Comparison of ENCODE assay signal across 22 cellular contexts in the genomic region with DNA sequence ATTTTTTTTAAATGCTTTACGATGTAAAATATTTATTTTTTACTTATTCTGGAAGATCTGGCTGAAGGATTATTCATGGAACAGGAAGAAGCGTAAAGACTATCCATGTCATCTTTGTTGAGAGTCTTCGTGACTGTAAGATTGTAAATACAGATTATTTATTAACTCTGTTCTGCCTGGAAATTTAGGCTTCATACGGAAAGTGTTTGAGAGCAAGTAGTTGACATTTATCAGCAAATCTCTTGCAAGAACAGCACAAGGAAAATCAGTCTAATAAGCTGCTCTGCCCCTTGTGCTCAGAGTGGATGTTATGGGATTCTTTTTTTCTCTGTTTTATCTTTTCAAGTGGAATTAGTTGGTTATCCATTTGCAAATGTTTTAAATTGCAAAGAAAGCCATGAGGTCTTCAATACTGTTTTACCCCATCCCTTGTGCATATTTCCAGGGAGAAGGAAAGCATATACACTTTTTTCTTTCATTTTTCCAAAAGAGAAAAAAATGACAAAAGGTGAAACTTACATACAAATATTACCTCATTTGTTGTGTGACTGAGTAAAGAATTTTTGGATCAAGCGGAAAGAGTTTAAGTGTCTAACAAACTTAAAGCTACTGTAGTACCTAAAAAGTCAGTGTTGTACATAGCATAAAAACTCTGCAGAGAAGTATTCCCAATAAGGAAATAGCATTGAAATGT. TPM values are rescaled to one million over a fixed set of nuclear protein-coding genes. Genes with fewer than 3 reads are reported as not detected.
A peak's percentile ranks its signal among the peaks of the same experiment; 100 is the strongest.
DNase-seq lines count a peak whose midpoint lies in the region; ATAC-seq, FAIRE-seq and TF ChIP-seq lines count a peak whose summit lies in the region.
"Had no signal": no experiment of that assay in that cellular context is flagged by ENCODE, and none has a peak within 500 bp of the region (broad histone marks: within the 10 kb centered on the region; RNA-seq: fewer than 3 reads in every experiment).

No MANE protein-coding gene starts in this region.

- no peak overlapping the region for H3K27ac Mint-ChIP-seq in T-helper 2 cell treated with Interferon-gamma antibody and Interleukin-4, amounts not matched to agents 5 μg/mL and 100 μg/mL, for 36 hours
- H3K27ac Mint-ChIP-seq: activated B cell treated with CpG ODN at 0.5 μM for 24 hours; stimulated activated effector memory CD8-positive, alpha-beta T cell treated with anti-CD3 and anti-CD28 coated beads, Interleukin-12 subunit alpha, Interleukin-12 subunit beta, amount 100 ng/mL, for 72 hours; type B pancreatic cell had no signal

- no peak for ATAC-seq in Right ventricle myocardium superior (ENCODE audit: poor library complexity)
- no peak for ATAC-seq in HG03196 (IDR thresholded peaks at IDR 0.05; ENCODE audit: unreplicated experiment)
- ATAC-seq: esophagus mucosa; left lobe of liver; stimulated activated effector memory CD8-positive, alpha-beta T cell treated with anti-CD3 and anti-CD28 coated beads, Interleukin-12 subunit alpha, Interleukin-12 subunit beta, amount 100 ng/mL, for 72 hours had no signal

- H3K27ac ChIP-seq in cardiac muscle cell (peak overlapping the region; percentile 40), keratinocyte (ENCODE audit: control insufficient read depth, insufficient read depth, low read length) (no peak overlapping the region)
- H3K27ac ChIP-seq: KMS-11, spleen had no signal

- peaks cover 33% of the 10 kb centered on the region for H4K20me1 ChIP-seq in keratinocyte (ENCODE audit: control insufficient read depth, extremely low read depth, insufficient read depth, low read length)

- dilution Hi-C loops in keratinocyte (cut with MboI; ENCODE audit: extremely low pct_ligation_motif_present, low sequenced_read_pairs) = no loop called here

- H3K4me3 ChIP-seq in cardiac muscle cell = no peak overlapping the region
- no peak overlapping the region for H3K4me3 ChIP-seq in keratinocyte (ENCODE audit: control insufficient read depth in 2 of 3, extremely low read depth in 1 of 3, insufficient read depth in 2 of 3, low read depth in 1 of 3, low read length in 3 of 3)
- H3K4me3 ChIP-seq: spleen had no signal

- peaks cover 3% of the 10 kb centered on the region for H3K4me1 Mint-ChIP-seq in T-helper 2 cell treated with Interferon-gamma antibody and Interleukin-4, amounts not matched to agents 5 μg/mL and 100 μg/mL, for 36 hours (ENCODE audit: low read depth)
- H3K4me1 Mint-ChIP-seq: activated B cell treated with CpG ODN at 0.5 μM for 24 hours had no signal

- no peaks in the 10 kb centered on the region for H3K9me3 Mint-ChIP-seq in T-helper 2 cell treated with Interferon-gamma antibody and Interleukin-4, amounts not matched to agents 5 μg/mL and 100 μg/mL, for 36 hours
- H3K9me3 Mint-ChIP-seq: activated B cell treated with CpG ODN at 0.5 μM for 24 hours; stimulated activated effector memory CD8-positive, alpha-beta T cell treated with anti-CD3 and anti-CD28 coated beads, Interleukin-12 subunit alpha, Interleukin-12 subunit beta, amount 100 ng/mL, for 72 hours; type B pancreatic cell had no signal

- intact Hi-C loops in Right ventricle myocardium superior (cut with DNase I) = no loop called here

- no peaks in the 10 kb centered on the region for H3K79me2 ChIP-seq in keratinocyte (ENCODE audit: control insufficient read depth, insufficient read depth, low read length)

- FAIRE-seq in keratinocyte (lab: Jason Lieb, UNC) = no peak
- FAIRE-seq: GM12891 had no signal

- H3K27me3 Mint-ChIP-seq in T-helper 2 cell treated with Interferon-gamma antibody and Interleukin-4, amounts not matched to agents 5 μg/mL and 100 μg/mL, for 36 hours (ENCODE audit: low read depth) = peaks cover 20% of the 10 kb centered on the region

- no peaks in the 10 kb centered on the region for H3K36me3 Mint-ChIP-seq in T-helper 2 cell treated with Interferon-gamma antibody and Interleukin-4, amounts not matched to agents 5 μg/mL and 100 μg/mL, for 36 hours (ENCODE audit: low read depth)

- H3K27me3 ChIP-seq in cardiac muscle cell (no peaks in the 10 kb centered on the region), keratinocyte (ENCODE audit: control insufficient read depth, extremely low read depth, insufficient read depth, low read length) (no peaks in the 10 kb centered on the region)
- H3K27me3 ChIP-seq: spleen had no signal

- H3K9ac ChIP-seq in keratinocyte (ENCODE audit: control insufficient read depth, extremely low read depth, insufficient read depth, low read length) = no peak overlapping the region
- H3K9ac ChIP-seq: KMS-11 had no signal

- H3K4me1 ChIP-seq in cardiac muscle cell (ENCODE audit: low read depth) = peaks cover 3% of the 10 kb centered on the region
- no peaks in the 10 kb centered on the region for H3K4me1 ChIP-seq in keratinocyte (ENCODE audit: control insufficient read depth, extremely low read depth, insufficient read depth, low read length)

- TF ChIP-seq CTCF in cardiac muscle cell (IDR thresholded peaks at IDR 0.05; ENCODE audit: low read depth, low read length) (no peak), keratinocyte (optimal IDR thresholded peaks at IDR 0.05 in 1 of 3, IDR thresholded peaks at IDR 0.05 in 1 of 3, conservative IDR thresholded peaks at IDR 0.05 in 1 of 3; ENCODE audit: extremely low read depth in 1 of 3, insufficient read depth in 2 of 3, low read length in 3 of 3) (no peak)

- H3K4me3 Mint-ChIP-seq in T-helper 2 cell treated with Interferon-gamma antibody and Interleukin-4, amounts not matched to agents 5 μg/mL and 100 μg/mL, for 36 hours = no peak overlapping the region
- H3K4me3 Mint-ChIP-seq: activated B cell treated with CpG ODN at 0.5 μM for 24 hours; stimulated activated effector memory CD8-positive, alpha-beta T cell treated with anti-CD3 and anti-CD28 coated beads, Interleukin-12 subunit alpha, Interleukin-12 subunit beta, amount 100 ng/mL, for 72 hours; type B pancreatic cell had no signal

- peaks cover 52% of the 10 kb centered on the region for H3K36me3 ChIP-seq in cardiac muscle cell
- H3K36me3 ChIP-seq in keratinocyte (ENCODE audit: control insufficient read depth in 2 of 2, extremely low read depth in 1 of 2, insufficient read depth in 2 of 2, low read length in 2 of 2) = peaks cover 18 to 32% of the 10 kb centered on the region in 2 experiments

- H3K4me2 ChIP-seq in keratinocyte (ENCODE audit: control insufficient read depth, extremely low read depth, insufficient read depth, low read depth, low read length) = no peak overlapping the region
- H3K4me2 ChIP-seq: KMS-11 had no signal

- H2AFZ ChIP-seq in keratinocyte (ENCODE audit: control insufficient read depth, low read length) = no peak overlapping the region

- DNase-seq in cardiac muscle cell (ENCODE audit: low read depth in 1 of 2, low spot score in 1 of 2) (peak in 1 of 2 donors; percentile 34), Right ventricle myocardium superior (no peak), dedifferentiated amniotic fluid mesenchymal stem cell (ENCODE audit: extremely low spot score) (peak; percentile 54), keratinocyte (ENCODE audit: low read depth, low spot score) (peak; percentile 42), NCI-H2227 treated with DMSO at 0.1 percent for 48 hours (lab: John Stamatoyannopoulos, UW) (no peak)
- DNase-seq in stimulated activated CD4-positive, alpha-beta T cell treated with anti-CD3 and anti-CD28 coated beads, Interleukin-2, amount 100 ng/mL, for 24 hours = no peak
- no peak for DNase-seq in T-helper 2 cell treated with Interferon-gamma antibody and Interleukin-4, amounts not matched to agents 5 μg/mL and 100 μg/mL, for 36 hours (ENCODE audit: low spot score)
- DNase-seq: activated B cell treated with CpG ODN at 0.5 μM for 24 hours; activated gamma-delta T cell; COR-L47; cortex of kidney; NCI-H1105 treated with DMSO at 0.1 percent for 48 hours; NCI-H226; NK-92 treated with Interleukin-12 subunit alpha and Interleukin-12 subunit beta, amount 100 ng/mL, for 24 hours; spleen had no signal

- H3K9me1 ChIP-seq in keratinocyte (ENCODE audit: control insufficient read depth, extremely low read depth, insufficient read depth, low read length) = no peaks in the 10 kb centered on the region

- H3K9me3 ChIP-seq in cardiac muscle cell (ENCODE audit: low read depth) (no peaks in the 10 kb centered on the region), keratinocyte (ENCODE audit: control insufficient read depth, low read depth, low read length) (no peaks in the 10 kb centered on the region)
- H3K9me3 ChIP-seq: spleen had no signal

RNA-seq across cellular contexts. Expression of gene THBS1, which starts 15.6 kb away (rescaled TPM):
- 55.2 and 70.2 TPM in 2 replicates for total RNA-seq in cardiac muscle cell
- 20.9 and 22.4 TPM in 2 replicates for polyA plus RNA-seq in cardiac muscle cell
- 37.5 TPM for total RNA-seq in Right ventricle myocardium superior
- 585 to 1,976 TPM (median 789 TPM) in 3 replicates for polyA plus RNA-seq in keratinocyte
- polyA plus RNA-seq in keratinocyte (2011; ENCODE audit: low read depth) = 224 TPM
- polyA plus RNA-seq in keratinocyte (2011; cell fraction: cytosol; rRNA removed) = 250 and 267 TPM in 2 replicates
- 2,729 and 2,799 TPM in 2 replicates for polyA plus RNA-seq in keratinocyte (2011; cell fraction: nucleus; rRNA removed)
- 152 and 2,223 TPM in 2 replicates for polyA plus RNA-seq in keratinocyte (2012; ENCODE audit: low replicate concordance)
- 2,799 to 14,102 TPM (median 5,100 TPM) in 3 replicates for polyA minus RNA-seq in keratinocyte
- 2,733 TPM for polyA minus RNA-seq in keratinocyte (2011; cell fraction: cytosol; rRNA and poly(A)+ RNA removed)
- polyA minus RNA-seq in keratinocyte (2011; cell fraction: nucleus; rRNA and poly(A)+ RNA removed) = 7,793 and 10,292 TPM in 2 replicates

Comparison
In these comparisons a context has a peak if more than half of its experiments do, and no peak if none do; other contexts are left out.
1. DNase-seq: peak in dedifferentiated amniotic fluid mesenchymal stem cell (single experiment) and keratinocyte (single experiment); none in Right ventricle myocardium superior (single experiment), NCI-H2227 treated with DMSO at 0.1 percent for 48 hours (single experiment), stimulated activated CD4-positive, alpha-beta T cell treated with anti-CD3 and anti-CD28 coated beads, Interleukin-2, amount 100 ng/mL, for 24 hours (0 of 2) and T-helper 2 cell treated with Interferon-gamma antibody and Interleukin-4, amounts not matched to agents 5 μg/mL and 100 μg/mL, for 36 hours (single experiment).